ENCODE assay signal across 16 cellular contexts in the genomic region with DNA sequence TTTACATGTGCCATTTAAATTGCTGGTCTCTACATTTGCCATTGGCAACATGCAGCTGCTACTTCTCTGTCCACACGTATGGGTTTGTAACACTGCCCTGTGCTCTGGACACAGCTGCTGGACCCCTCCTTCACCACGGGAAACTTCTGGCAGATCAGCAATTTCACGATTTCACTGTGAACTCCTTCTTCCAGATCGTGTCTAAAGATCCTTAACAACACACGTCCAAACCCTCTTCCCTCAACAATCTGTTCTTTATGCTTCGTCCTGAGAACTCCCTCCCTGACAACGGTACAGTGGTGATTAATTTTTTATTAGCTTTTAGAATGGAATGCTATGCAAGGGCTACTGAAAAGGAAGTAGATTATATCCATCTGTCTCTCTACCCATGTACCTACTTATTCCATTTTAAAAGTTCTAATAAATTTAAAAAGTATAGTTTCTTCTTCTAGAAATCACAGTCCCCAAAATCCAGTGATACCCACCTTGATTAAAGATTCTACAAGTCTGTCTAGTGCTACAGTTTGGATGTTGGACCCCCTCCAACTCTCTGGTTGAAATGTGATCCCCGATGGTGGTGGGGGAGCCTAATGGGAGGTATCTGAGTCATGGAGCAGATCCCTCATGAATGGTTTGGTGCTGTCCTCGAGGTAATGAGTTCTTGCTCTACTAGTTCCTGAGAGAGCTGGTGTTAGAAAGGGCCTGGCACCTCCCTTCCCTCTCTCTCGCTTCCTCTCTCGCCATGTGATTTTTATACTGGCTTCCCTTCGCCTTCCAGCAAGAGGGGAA.
DNase-seq lines count a peak whose midpoint lies in the region; ATAC-seq and TF ChIP-seq lines count a peak whose summit lies in the region.
"Had no signal": no experiment of that assay in that cellular context is flagged by ENCODE, and none has a peak within 500 bp of the region (broad histone marks: within the 10 kb centered on the region; RNA-seq: fewer than 3 reads in every experiment).

No MANE protein-coding gene starts in this region.

- DNase-seq in ELR (ENCODE audit: low read depth) (peak; percentile 42), astrocyte of the hippocampus (ENCODE audit: low read depth, low spot score) (peak; percentile 55), DMS53 (lab: John Stamatoyannopoulos, UW) (no peak), lower lobe of right lung (no peak), amygdala (lab: John Stamatoyannopoulos, UW) (no peak)
- DNase-seq: activated CD4-positive, alpha-beta memory T cell treated with anti-CD3 and anti-CD28 coated beads for 36 hours; NCI-H1105; NCI-H774; stimulated activated CD4-positive, alpha-beta T cell treated with anti-CD3 and anti-CD28 coated beads, Interleukin-2, amount 100 ng/mL, for 24 hours had no signal

- no peaks in the 10 kb centered on the region for H3K27me3 ChIP-seq in lower lobe of right lung (ENCODE audit: low read depth)
- H3K27me3 ChIP-seq: adrenal gland, right atrium auricular region had no signal

- H3K9me3 Mint-ChIP-seq in nephron, result no peaks in the 10 kb centered on the region
- H3K9me3 Mint-ChIP-seq: activated CD4-positive, alpha-beta memory T cell treated with anti-CD3 and anti-CD28 coated beads for 36 hours; activated T-helper 17 cell treated with anti-CD3 and anti-CD28 coated beads, Interleukin-2, amount 50 U/mL, for 72 hours; memory B cell had no signal

- no peak for TF ChIP-seq EP300 in Ishikawa (IDR thresholded peaks at IDR 0.05; ENCODE audit: borderline replicate concordance)

- no peaks in the 10 kb centered on the region for H3K9me3 ChIP-seq in lower lobe of right lung
- H3K9me3 ChIP-seq: adrenal gland, right atrium auricular region had no signal

- H3K4me3 ChIP-seq in lower lobe of right lung, result no peak overlapping the region
- H3K4me3 ChIP-seq: adrenal gland, K562, right atrium auricular region had no signal

- H3K4me1 Mint-ChIP-seq in nephron, result peaks cover 35% of the 10 kb centered on the region
- H3K4me1 Mint-ChIP-seq: memory B cell had no signal

- no peak for ATAC-seq in lower lobe of right lung
- ATAC-seq: activated T-helper 17 cell treated with anti-CD3 and anti-CD28 coated beads, Interleukin-2, amount 50 U/mL, for 72 hours; K562 had no signal

- no peak for TF ChIP-seq RAD21 in Ishikawa (IDR thresholded peaks at IDR 0.05; ENCODE audit: low read depth)

- intact Hi-C loops in lower lobe of right lung (cut with DNase I), result no loop called here

- no peak overlapping the region for H3K27ac ChIP-seq in lower lobe of right lung
- H3K27ac ChIP-seq: adrenal gland, right atrium auricular region had no signal

- peaks cover 81% of the 10 kb centered on the region for H3K36me3 Mint-ChIP-seq in nephron (ENCODE audit: low read depth)
- H3K36me3 Mint-ChIP-seq: activated CD4-positive, alpha-beta memory T cell treated with anti-CD3 and anti-CD28 coated beads for 36 hours; memory B cell had no signal

- no peaks in the 10 kb centered on the region for H3K36me3 ChIP-seq in lower lobe of right lung
- H3K36me3 ChIP-seq: adrenal gland, right atrium auricular region had no signal

- TF ChIP-seq CTCF in nephron (IDR thresholded peaks at IDR 0.05; ENCODE audit: unreplicated experiment in 3 of 3) (no peak), lower lobe of right lung (IDR thresholded peaks at IDR 0.05) (no peak)

- H3K4me1 ChIP-seq in lower lobe of right lung, result no peaks in the 10 kb centered on the region
- H3K4me1 ChIP-seq: adrenal gland, right atrium auricular region had no signal

- H3K27me3 Mint-ChIP-seq in nephron (ENCODE audit: low read depth), result peaks cover 7% of the 10 kb centered on the region

- H3K4me3 Mint-ChIP-seq in nephron, result no peak overlapping the region
- H3K4me3 Mint-ChIP-seq: activated CD4-positive, alpha-beta memory T cell treated with anti-CD3 and anti-CD28 coated beads for 36 hours; activated T-helper 17 cell treated with anti-CD3 and anti-CD28 coated beads, Interleukin-2, amount 50 U/mL, for 72 hours; memory B cell had no signal

- peak overlapping the region in 2 of 3 experiments; percentile 7 to 45 for H3K27ac Mint-ChIP-seq in nephron
- H3K27ac Mint-ChIP-seq: activated CD4-positive, alpha-beta memory T cell treated with anti-CD3 and anti-CD28 coated beads for 36 hours; activated T-helper 17 cell treated with anti-CD3 and anti-CD28 coated beads, Interleukin-2, amount 50 U/mL, for 72 hours; memory B cell had no signal

TF ChIP-seq in Ishikawa, 13 proteins besides CTCF, POLR2A, EP300 and RAD21:
- TF ChIP-seq TAF1 (IDR thresholded peaks at IDR 0.05; ENCODE audit: low read depth), result no peak
- TF ChIP-seq, protein P1, sequence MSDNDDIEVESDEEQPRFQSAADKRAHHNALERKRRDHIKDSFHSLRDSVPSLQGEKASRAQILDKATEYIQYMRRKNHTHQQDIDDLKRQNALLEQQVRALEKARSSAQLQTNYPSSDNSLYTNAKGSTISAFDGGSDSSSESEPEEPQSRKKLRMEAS (IDR thresholded peaks at IDR 0.05), result peak; percentile 45; the same call in 1 of the 2 replicates
- no peak for TF ChIP-seq ZBTB7A (IDR thresholded peaks at IDR 0.05; ENCODE audit: low read depth)
- no peak for TF ChIP-seq TCF12 (IDR thresholded peaks at IDR 0.05; ENCODE audit: low read depth)
- TF ChIP-seq NFIC (IDR thresholded peaks at IDR 0.05), result peak; percentile 40; the same call in 1 of the 2 replicates

Comparison
In these comparisons a context has a peak if more than half of its experiments do, and no peak if none do; other contexts are left out.
1. DNase-seq: peak in ELR (single experiment) and astrocyte of the hippocampus (single experiment); none in DMS53 (single experiment), lower lobe of right lung (single experiment) and amygdala (0 of 56).